In the genomic region with DNA sequence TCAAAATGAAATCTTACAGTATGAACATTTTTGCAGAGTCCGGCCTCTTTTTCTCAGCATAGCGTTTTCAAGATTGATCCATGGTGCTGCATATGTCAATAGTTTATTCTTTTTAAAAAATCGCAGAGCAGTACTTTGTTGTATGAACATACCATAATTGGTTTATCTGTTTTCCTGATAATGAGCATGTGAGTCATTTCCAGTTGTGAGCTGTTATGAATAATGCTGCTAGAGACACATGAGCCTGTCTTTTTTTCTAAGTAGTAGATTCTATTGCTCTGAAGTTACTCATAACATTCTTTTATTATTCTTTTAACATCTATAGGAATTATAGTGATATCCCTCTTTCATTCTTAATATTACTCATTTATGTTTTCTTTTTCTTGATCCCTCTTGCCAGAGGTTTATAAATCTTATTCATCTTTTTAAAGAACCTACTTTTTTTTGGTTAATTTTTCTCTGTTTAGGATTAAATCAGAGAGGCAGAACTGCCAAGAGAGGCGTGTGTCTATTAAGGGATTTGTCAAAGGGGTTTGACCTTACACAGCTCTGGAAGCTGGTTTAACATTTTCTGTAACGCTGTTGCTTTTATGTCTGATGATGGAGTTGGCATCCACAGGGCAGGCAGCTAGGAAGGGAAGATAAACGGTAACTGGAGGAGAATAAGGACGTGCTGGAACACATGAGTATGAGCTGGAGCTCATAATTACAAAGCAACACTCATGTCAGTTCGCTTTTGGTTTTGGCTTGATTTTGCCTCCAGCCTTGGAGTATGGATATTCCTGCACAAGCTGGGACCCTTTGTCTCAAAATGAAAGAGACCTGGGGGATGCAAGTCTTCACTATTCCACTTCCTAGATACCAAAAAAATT, we compare ENCODE assay signal across 10 cellular contexts. TPM values are rescaled to one million over a fixed set of nuclear protein-coding genes. Genes with fewer than 3 reads are reported as not detected.
DNase-seq lines count a peak whose midpoint lies in the region; TF ChIP-seq lines count a peak whose summit lies in the region.
"Had no signal": no experiment of that assay in that cellular context is flagged by ENCODE, and none has a peak within 500 bp of the region (broad histone marks: within the 10 kb centered on the region; RNA-seq: fewer than 3 reads in every experiment).

No MANE protein-coding gene starts in this region.

- H2BK120ac ChIP-seq in mesenchymal stem cell (ENCODE audit: low read depth, low read length) = no peak overlapping the region

- H3K4ac ChIP-seq in mesenchymal stem cell (ENCODE audit: low read depth in 1 of 2, low read length in 2 of 2) = no peak overlapping the region

- peak overlapping the region; percentile 70 for H3K9ac ChIP-seq in mesenchymal stem cell (ENCODE audit: low read length)
- no peak overlapping the region for H3K9ac ChIP-seq in colonic mucosa (ENCODE audit: low read depth in 2 of 2, low read length in 2 of 2)

- no peak overlapping the region for H3K14ac ChIP-seq in mesenchymal stem cell (ENCODE audit: low read length in 2 of 2)

- H2AFZ ChIP-seq in mesenchymal stem cell (ENCODE audit: low read depth, low read length) = no peak overlapping the region

- no peak overlapping the region for H2BK15ac ChIP-seq in mesenchymal stem cell (ENCODE audit: low read depth, poor library complexity, severe bottlenecking)

- H2AK5ac ChIP-seq in mesenchymal stem cell (ENCODE audit: low read length, severe bottlenecking) = no peak overlapping the region

- H3K23ac ChIP-seq in mesenchymal stem cell (ENCODE audit: low read length in 2 of 2) = no peak overlapping the region

- no peaks in the 10 kb centered on the region for H3K36me3 ChIP-seq in BE2C
- no peaks in the 10 kb centered on the region for H3K36me3 ChIP-seq in mesenchymal stem cell (ENCODE audit: control insufficient read depth in 1 of 2, insufficient read depth in 2 of 2, low read depth in 1 of 2, low read length in 2 of 2)
- H3K36me3 ChIP-seq in colonic mucosa = no peaks in the 10 kb centered on the region

- H3K27ac ChIP-seq in mesenchymal stem cell (ENCODE audit: low read length, poor library complexity, severe bottlenecking) (no peak overlapping the region), colonic mucosa (no peak overlapping the region)

- no peak overlapping the region for H2BK5ac ChIP-seq in mesenchymal stem cell (ENCODE audit: low read depth, low read length, poor library complexity, severe bottlenecking)

- H3K9me3 ChIP-seq in BE2C (no peaks in the 10 kb centered on the region), mesenchymal stem cell (ENCODE audit: control insufficient read depth, low read length) (no peaks in the 10 kb centered on the region), colonic mucosa (no peaks in the 10 kb centered on the region)

- DNase-seq in BE2C = no peak
- peak; percentile 20 for DNase-seq in HS-5 (ENCODE audit: low read depth)
- DNase-seq in cardiac fibroblast (ENCODE audit: low read depth in 2 of 2) = peak; percentile 58 to 69
- DNase-seq in mesenchymal stem cell = peak; percentile 64
- DNase-seq in colonic mucosa = no peak
- DNase-seq in NCI-H1694 treated with DMSO at 0.1 percent for 48 hours (lab: John Stamatoyannopoulos, UW) = no peak
- DNase-seq in NCI-H510A (lab: John Stamatoyannopoulos, UW) = no peak
- no peak for DNase-seq in NCI-H2196 treated with DMSO at 0.1 percent for 48 hours (lab: John Stamatoyannopoulos, UW; ENCODE audit: unreplicated experiment)
- DNase-seq: SIG-M5; stimulated activated CD4-positive, alpha-beta T cell treated with anti-CD3 and anti-CD28 coated beads, Interleukin-4, amount 100 ng/mL, for 4 hours had no signal

- no peak overlapping the region for H4K91ac ChIP-seq in mesenchymal stem cell (ENCODE audit: low read length)

- H3K79me1 ChIP-seq in mesenchymal stem cell (replicated peaks; ENCODE audit: low read length, poor library complexity, severe bottlenecking) = peaks cover 5% of the 10 kb centered on the region

- no peak overlapping the region for H2BK12ac ChIP-seq in mesenchymal stem cell (ENCODE audit: low read length in 2 of 2)

- WGBS in mesenchymal stem cell = 47% methylated on average over 8 of the region's 8 CpGs

- H3K4me2 ChIP-seq in mesenchymal stem cell (ENCODE audit: low read length, poor library complexity, severe bottlenecking) = no peak overlapping the region

- H3K27me3 ChIP-seq in BE2C (no peaks in the 10 kb centered on the region), mesenchymal stem cell (ENCODE audit: control insufficient read depth in 1 of 2, insufficient read depth in 1 of 2, low read length in 2 of 2) (no peaks in the 10 kb centered on the region), colonic mucosa (no peaks in the 10 kb centered on the region)

- TF ChIP-seq CTCF in BE2C (IDR thresholded peaks at IDR 0.05; ENCODE audit: low read depth, low read length) = no peak
- TF ChIP-seq CTCF in cardiac fibroblast (IDR thresholded peaks at IDR 0.05; ENCODE audit: low read depth, low read length) = no peak
- no peak for TF ChIP-seq CTCF in colonic mucosa (IDR thresholded peaks at IDR 0.05)

- peak overlapping the region in 1 of 2 experiments; percentile 18 for H3K18ac ChIP-seq in mesenchymal stem cell (ENCODE audit: low read depth in 1 of 2, low read length in 2 of 2)

- no peak overlapping the region for H4K8ac ChIP-seq in mesenchymal stem cell (ENCODE audit: low read length)

- intact Hi-C loops in colonic mucosa (cut with DNase I) = no loop called here

- peaks cover 17% of the 10 kb centered on the region for H3K4me1 ChIP-seq in BE2C
- H3K4me1 ChIP-seq in mesenchymal stem cell (ENCODE audit: control insufficient read depth, insufficient read depth, low read depth, low read length) = no peaks in the 10 kb centered on the region
- H3K4me1 ChIP-seq in colonic mucosa = no peaks in the 10 kb centered on the region

- H3K4me3 ChIP-seq in BE2C (ENCODE audit: low read depth, low read length) (peak overlapping the region; percentile 21; the same call in 1 of the 2 replicates), cardiac fibroblast (replicated peaks in 1 of 2; ENCODE audit: low read depth in 2 of 2, low read length in 2 of 2) (peak overlapping the region in 1 of 2 donors; percentile 6), mesenchymal stem cell (ENCODE audit: insufficient read depth in 1 of 2, low read depth in 1 of 2, low read length in 2 of 2) (peak overlapping the region in 1 of 2 experiments; percentile 49), colonic mucosa (no peak overlapping the region)

RNA-seq across cellular contexts. Expression of a gene that starts 47.5 kb away (rescaled TPM):
- 20.4 TPM for polyA plus RNA-seq in BE2C (2012; ENCODE audit: insufficient read depth, insufficient read length, low read depth)
- 75.8 TPM for polyA plus RNA-seq in mesenchymal stem cell (2013, experiment 1 of 2)
- polyA plus RNA-seq in mesenchymal stem cell (2013, experiment 2 of 2) = 73.2 TPM
- 10 to 100 TPM; 61.7 to 63.2 TPM for total RNA-seq in colonic mucosa

Comparison
In these comparisons a context has a peak if more than half of its experiments do, and no peak if none do; other contexts are left out.
1. DNase-seq: peak in HS-5 (single experiment), cardiac fibroblast (2 of 2) and mesenchymal stem cell (single experiment); none in BE2C (single experiment), colonic mucosa (single experiment), NCI-H1694 treated with DMSO at 0.1 percent for 48 hours (single experiment), NCI-H510A (single experiment) and NCI-H2196 treated with DMSO at 0.1 percent for 48 hours (single experiment).